ENCODE assay signal across 9 cellular contexts in the genomic region with DNA sequence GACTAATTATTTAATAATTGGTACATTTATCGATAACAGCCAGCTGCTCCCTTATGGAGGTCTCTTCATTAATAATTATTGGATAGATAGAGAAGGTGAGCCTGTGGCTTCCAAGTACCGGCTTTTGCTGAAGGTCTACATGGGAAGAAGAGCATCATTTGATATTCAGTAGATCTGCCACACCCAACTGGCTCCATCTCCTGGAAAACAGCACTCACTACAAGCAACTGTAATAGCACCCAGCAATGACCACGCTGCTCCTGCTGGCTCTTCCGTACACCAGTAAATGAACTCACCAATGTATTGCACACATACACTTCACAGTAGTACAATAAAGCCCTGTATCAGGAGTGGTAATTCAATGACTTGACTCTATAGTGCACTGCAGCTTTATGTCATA. TPM values are rescaled to one million over a fixed set of nuclear protein-coding genes. Genes with fewer than 3 reads are reported as not detected.
DNase-seq lines count a peak whose midpoint lies in the region; ATAC-seq and TF ChIP-seq lines count a peak whose summit lies in the region.
"Had no signal": no experiment of that assay in that cellular context is flagged by ENCODE, and none has a peak within 500 bp of the region (broad histone marks: within the 10 kb centered on the region; RNA-seq: fewer than 3 reads in every experiment).

No MANE protein-coding gene starts in this region.

- H3K36me3 ChIP-seq in sigmoid colon, result peaks cover 0 to 54% (median 6%) of the 10 kb centered on the region in 4 donors

- no peak for TF ChIP-seq EP300 in sigmoid colon (IDR thresholded peaks at IDR 0.05)

- intact Hi-C loops in MCF 10A (cut with micrococcal nuclease), result loop anchor here (5.0 kb wide), 1 partner anchor 317 kb away; no protein-coding TSS in a partner anchor
- intact Hi-C loops in sigmoid colon (cut with DNase I), result no loop called here

- no peak for DNase-seq in activated naive CD8-positive, alpha-beta T cell treated with anti-CD3 and anti-CD28 coated beads, Interleukin-2, amount 10 ng/mL, durations not matched to agents 7 days and 5 days
- no peak for DNase-seq in activated naive CD8-positive, alpha-beta T cell treated with anti-CD3 and anti-CD28 coated beads for 36 hours
- peak; percentile 33 for DNase-seq in NCI-H146 (lab: John Stamatoyannopoulos, UW)
- DNase-seq in MCF 10A (ENCODE audit: unreplicated experiment), result peak; percentile 34
- no peak for DNase-seq in sigmoid colon
- no peak for DNase-seq in GF-D8 (lab: John Stamatoyannopoulos, UW)

- no peak overlapping the region for H3K4me3 ChIP-seq in sigmoid colon

- no peak overlapping the region for H3K27ac ChIP-seq in sigmoid colon

- H3K9me3 Mint-ChIP-seq in activated naive CD8-positive, alpha-beta T cell treated with anti-CD3 and anti-CD28 coated beads, Interleukin-2, amount 10 ng/mL, durations not matched to agents 7 days and 5 days, result no peaks in the 10 kb centered on the region
- H3K9me3 Mint-ChIP-seq in activated naive CD8-positive, alpha-beta T cell treated with anti-CD3 and anti-CD28 coated beads for 36 hours, result no peaks in the 10 kb centered on the region
- H3K9me3 Mint-ChIP-seq in MCF 10A (ENCODE audit: unreplicated experiment) (no peaks in the 10 kb centered on the region), nephron (no peaks in the 10 kb centered on the region)
- H3K9me3 Mint-ChIP-seq: activated naive CD4-positive, alpha-beta T cell treated with anti-CD3 and anti-CD28 coated beads, Interleukin-2, amount 50 U/mL, for 24 hours had no signal

- peak; percentile 56 for ATAC-seq in activated naive CD8-positive, alpha-beta T cell treated with anti-CD3 and anti-CD28 coated beads, Interleukin-2, amount 10 ng/mL, durations not matched to agents 7 days and 5 days (ENCODE audit: low read depth)
- no peak for ATAC-seq in HG03439 (IDR thresholded peaks at IDR 0.05; ENCODE audit: unreplicated experiment)

- no peak for TF ChIP-seq POLR2A in sigmoid colon (IDR thresholded peaks at IDR 0.05)

- TF ChIP-seq CTCF in MCF 10A (IDR thresholded peaks at IDR 0.05; ENCODE audit: unreplicated experiment) (peak; percentile 24), nephron (IDR thresholded peaks at IDR 0.05; ENCODE audit: unreplicated experiment in 3 of 3) (peak; percentile 13 to 29 (median 21)), sigmoid colon (IDR thresholded peaks at IDR 0.05) (no peak)

- H3K9me3 ChIP-seq in sigmoid colon, result no peaks in the 10 kb centered on the region

- H3K4me3 Mint-ChIP-seq in activated naive CD8-positive, alpha-beta T cell treated with anti-CD3 and anti-CD28 coated beads, Interleukin-2, amount 10 ng/mL, durations not matched to agents 7 days and 5 days, result no peak overlapping the region
- H3K4me3 Mint-ChIP-seq in activated naive CD8-positive, alpha-beta T cell treated with anti-CD3 and anti-CD28 coated beads for 36 hours, result no peak overlapping the region
- H3K4me3 Mint-ChIP-seq in MCF 10A (ENCODE audit: unreplicated experiment), result no peak overlapping the region
- H3K4me3 Mint-ChIP-seq in nephron, result no peak overlapping the region
- H3K4me3 Mint-ChIP-seq: activated naive CD4-positive, alpha-beta T cell treated with anti-CD3 and anti-CD28 coated beads, Interleukin-2, amount 50 U/mL, for 24 hours had no signal

- H3K4me1 Mint-ChIP-seq in activated naive CD8-positive, alpha-beta T cell treated with anti-CD3 and anti-CD28 coated beads, Interleukin-2, amount 10 ng/mL, durations not matched to agents 7 days and 5 days, result peaks cover 1% of the 10 kb centered on the region
- H3K4me1 Mint-ChIP-seq in activated naive CD8-positive, alpha-beta T cell treated with anti-CD3 and anti-CD28 coated beads for 36 hours, result no peaks in the 10 kb centered on the region
- no peaks in the 10 kb centered on the region for H3K4me1 Mint-ChIP-seq in MCF 10A (ENCODE audit: insufficient read depth, unreplicated experiment)
- peaks cover 8% of the 10 kb centered on the region for H3K4me1 Mint-ChIP-seq in nephron
- H3K4me1 Mint-ChIP-seq: activated naive CD4-positive, alpha-beta T cell treated with anti-CD3 and anti-CD28 coated beads, Interleukin-2, amount 50 U/mL, for 24 hours had no signal

- H3K27me3 Mint-ChIP-seq in activated naive CD8-positive, alpha-beta T cell treated with anti-CD3 and anti-CD28 coated beads, Interleukin-2, amount 10 ng/mL, durations not matched to agents 7 days and 5 days, result no peaks in the 10 kb centered on the region
- no peaks in the 10 kb centered on the region for H3K27me3 Mint-ChIP-seq in activated naive CD8-positive, alpha-beta T cell treated with anti-CD3 and anti-CD28 coated beads for 36 hours
- H3K27me3 Mint-ChIP-seq in MCF 10A (ENCODE audit: insufficient read depth, unreplicated experiment) (no peaks in the 10 kb centered on the region), nephron (ENCODE audit: low read depth) (no peaks in the 10 kb centered on the region)
- H3K27me3 Mint-ChIP-seq: activated naive CD4-positive, alpha-beta T cell treated with anti-CD3 and anti-CD28 coated beads, Interleukin-2, amount 50 U/mL, for 24 hours had no signal

- BruUV-seq in MCF 10A (replicated peaks; lab: Mats Ljungman, UMichigan), result no TSS peak

- H3K27me3 ChIP-seq in sigmoid colon, result no peaks in the 10 kb centered on the region

- no peaks in the 10 kb centered on the region for H3K4me1 ChIP-seq in sigmoid colon

- 47 to 78% methylated on average over 4 of the region's 4 CpGs for WGBS in sigmoid colon, 2 donors

- CTCF ChIA-PET in MCF 10A (lab: Yijun Ruan, JAX), result no interaction called here

- H3K27ac Mint-ChIP-seq in activated naive CD8-positive, alpha-beta T cell treated with anti-CD3 and anti-CD28 coated beads, Interleukin-2, amount 10 ng/mL, durations not matched to agents 7 days and 5 days, result no peak overlapping the region
- H3K27ac Mint-ChIP-seq in activated naive CD8-positive, alpha-beta T cell treated with anti-CD3 and anti-CD28 coated beads for 36 hours, result no peak overlapping the region
- H3K27ac Mint-ChIP-seq in MCF 10A (ENCODE audit: low read depth, unreplicated experiment) (no peak overlapping the region), nephron (no peak overlapping the region)
- H3K27ac Mint-ChIP-seq: activated naive CD4-positive, alpha-beta T cell treated with anti-CD3 and anti-CD28 coated beads, Interleukin-2, amount 50 U/mL, for 24 hours had no signal

- peaks cover 1% of the 10 kb centered on the region for H3K36me3 Mint-ChIP-seq in activated naive CD8-positive, alpha-beta T cell treated with anti-CD3 and anti-CD28 coated beads, Interleukin-2, amount 10 ng/mL, durations not matched to agents 7 days and 5 days
- peaks cover 2% of the 10 kb centered on the region for H3K36me3 Mint-ChIP-seq in activated naive CD8-positive, alpha-beta T cell treated with anti-CD3 and anti-CD28 coated beads for 36 hours
- peaks cover 34% of the 10 kb centered on the region for H3K36me3 Mint-ChIP-seq in MCF 10A (ENCODE audit: insufficient read depth, unreplicated experiment)
- H3K36me3 Mint-ChIP-seq in nephron (ENCODE audit: low read depth), result peaks cover 33% of the 10 kb centered on the region

- POLR2A ChIA-PET in activated naive CD8-positive, alpha-beta T cell treated with anti-CD3 and anti-CD28 coated beads, Interleukin-2, amount 10 ng/mL, durations not matched to agents 7 days and 5 days (lab: Charles Lee), result no interaction called here
- POLR2A ChIA-PET in MCF 10A (lab: Yijun Ruan, JAX), result no interaction called here

RNA-seq across cellular contexts. Expression of gene MARVELD3, which starts 19.5 kb away (rescaled TPM):
- total RNA-seq in activated naive CD8-positive, alpha-beta T cell treated with anti-CD3 and anti-CD28 coated beads, Interleukin-2, amount 10 ng/mL, durations not matched to agents 7 days and 5 days, result not detected
- not detected for total RNA-seq in activated naive CD8-positive, alpha-beta T cell treated with anti-CD3 and anti-CD28 coated beads for 36 hours
- total RNA-seq in MCF 10A (2022), result 1.1 and 1.3 TPM in 2 replicates
- not detected for total RNA-seq in sigmoid colon
- polyA plus RNA-seq in sigmoid colon, result 10 to 100 TPM; 20.4 to 28.7 (median 26.6) TPM

Comparison
In these comparisons a context has a peak if more than half of its experiments do, and no peak if none do; other contexts are left out.
1. DNase-seq: peak in NCI-H146 (single experiment) and MCF 10A (single experiment); none in activated naive CD8-positive, alpha-beta T cell treated with anti-CD3 and anti-CD28 coated beads, Interleukin-2, amount 10 ng/mL, durations not matched to agents 7 days and 5 days (single experiment), activated naive CD8-positive, alpha-beta T cell treated with anti-CD3 and anti-CD28 coated beads for 36 hours (single experiment), sigmoid colon (single experiment) and GF-D8 (single experiment).
2. CTCF ChIP-seq: peak in MCF 10A (single experiment) and nephron (3 of 3); none in sigmoid colon (0 of 4).